In the genomic region with DNA sequence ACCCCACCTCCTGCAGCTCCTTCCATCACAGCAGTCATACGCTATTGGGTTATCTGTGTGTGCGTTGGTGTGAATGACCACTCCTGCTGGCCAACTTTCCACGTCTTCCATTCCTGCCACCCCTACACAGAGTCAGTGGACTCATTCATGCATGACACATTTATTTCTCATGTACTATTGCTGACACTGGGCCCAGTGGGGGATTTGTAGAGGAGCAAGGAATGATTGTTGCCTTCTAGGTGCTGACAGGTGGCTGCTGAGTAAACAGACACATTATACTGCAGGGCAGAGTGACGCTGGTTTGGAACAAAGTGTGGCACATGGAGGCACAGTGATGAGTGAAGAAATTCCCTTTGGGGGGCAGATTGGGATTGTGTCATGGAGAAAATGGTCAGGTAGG, we compare ENCODE assay signal across 20 cellular contexts.
DNase-seq lines count a peak whose midpoint lies in the region; ATAC-seq lines count a peak whose summit lies in the region.
"Had no signal": no experiment of that assay in that cellular context is flagged by ENCODE, and none has a peak within 500 bp of the region (broad histone marks: within the 10 kb centered on the region; RNA-seq: fewer than 3 reads in every experiment).

No MANE protein-coding gene starts in this region.

- CTCF ChIA-PET in naive thymus-derived CD4-positive, alpha-beta T cell (lab: Charles Lee) = no interaction called here

- peaks cover 4% of the 10 kb centered on the region for H3K4me1 Mint-ChIP-seq in activated T-helper 2 cell treated with anti-CD3 and anti-CD28 coated beads, Interferon-gamma antibody, Interleukin-2, Interleukin-4, amounts not matched to agents 10 μg/mL and 5 μg/mL and 100 μg/mL, durations not matched to agents 14 hours and 24 hours and 36 hours (ENCODE audit: low read depth)
- H3K4me1 Mint-ChIP-seq in naive thymus-derived CD4-positive, alpha-beta T cell = peaks cover 0 to 13% (median 0%) of the 10 kb centered on the region in 7 donors

- POLR2A ChIA-PET in naive thymus-derived CD4-positive, alpha-beta T cell (lab: Charles Lee) = no interaction called here

- DNase-seq in DMS 273 (lab: John Stamatoyannopoulos, UW; ENCODE audit: unreplicated experiment) = peak; percentile 15
- DNase-seq in DMS 273 treated with DMSO at 0.1 percent for 48 hours (lab: John Stamatoyannopoulos, UW) = no peak
- DNase-seq in NCI-H146 (lab: John Stamatoyannopoulos, UW) = peak; percentile 73
- DNase-seq in NCI-H774 (lab: John Stamatoyannopoulos, UW) = peak; percentile 46
- peak; percentile 53 for DNase-seq in kidney tubule cell (ENCODE audit: low spot score)
- no peak for DNase-seq in activated T-helper 2 cell treated with anti-CD3 and anti-CD28 coated beads, Interferon-gamma antibody, Interleukin-2, Interleukin-4, amounts not matched to agents 10 μg/mL and 5 μg/mL and 100 μg/mL, durations not matched to agents 14 hours and 24 hours and 36 hours (ENCODE audit: low spot score)
- DNase-seq in SKM-1 (lab: John Stamatoyannopoulos, UW; ENCODE audit: unreplicated experiment) = no peak
- no peak for DNase-seq in naive thymus-derived CD4-positive, alpha-beta T cell
- DNase-seq: activated CD4-positive, CD25-positive, alpha-beta regulatory T cell; activated CD8-positive, alpha-beta T cell treated with anti-CD3 and anti-CD28 coated beads, Interleukin-2, amount 10 ng/mL, durations not matched to agents 7 days and 5 days; activated naive CD8-positive, alpha-beta T cell treated with anti-CD3 and anti-CD28 coated beads for 36 hours; cortex of kidney; foreskin fibroblast; hypothalamus; NCI-H2227 treated with DMSO at 0.1 percent for 48 hours; OCI-M1; testis had no signal

- no peak overlapping the region for H3K4me3 ChIP-seq in naive thymus-derived CD4-positive, alpha-beta T cell (ENCODE audit: low read length)
- H3K4me3 ChIP-seq: testis had no signal

- no peaks in the 10 kb centered on the region for H3K9me3 ChIP-seq in naive thymus-derived CD4-positive, alpha-beta T cell (ENCODE audit: control insufficient read depth in 2 of 3, low read length in 3 of 3)
- H3K9me3 ChIP-seq: neutrophil, testis had no signal

- no peaks in the 10 kb centered on the region for H3K27me3 ChIP-seq in naive thymus-derived CD4-positive, alpha-beta T cell (ENCODE audit: control insufficient read depth in 2 of 2, insufficient read depth in 2 of 2, low read length in 2 of 2)
- H3K27me3 ChIP-seq: neutrophil, testis had no signal

- intact Hi-C loops in activated T-helper 2 cell treated with anti-CD3 and anti-CD28 coated beads, Interferon-gamma antibody, Interleukin-2, Interleukin-4, amounts not matched to agents 10 μg/mL and 5 μg/mL and 100 μg/mL, durations not matched to agents 14 hours and 24 hours and 36 hours (cut with micrococcal nuclease) = no loop called here
- intact Hi-C loops in naive thymus-derived CD4-positive, alpha-beta T cell (cut with micrococcal nuclease) = no loop called here

- H3K36me3 ChIP-seq in naive thymus-derived CD4-positive, alpha-beta T cell (ENCODE audit: control insufficient read depth in 2 of 3, insufficient read depth in 3 of 3, low read length in 3 of 3) = no peaks in the 10 kb centered on the region
- H3K36me3 ChIP-seq: neutrophil had no signal

- H3K36me3 Mint-ChIP-seq in activated T-helper 2 cell treated with anti-CD3 and anti-CD28 coated beads, Interferon-gamma antibody, Interleukin-2, Interleukin-4, amounts not matched to agents 10 μg/mL and 5 μg/mL and 100 μg/mL, durations not matched to agents 14 hours and 24 hours and 36 hours (ENCODE audit: low read depth) = no peaks in the 10 kb centered on the region
- H3K36me3 Mint-ChIP-seq in naive thymus-derived CD4-positive, alpha-beta T cell = no peaks in the 10 kb centered on the region
- H3K36me3 Mint-ChIP-seq: activated naive CD8-positive, alpha-beta T cell treated with anti-CD3 and anti-CD28 coated beads for 36 hours; stimulated activated effector memory CD8-positive, alpha-beta T cell treated with anti-CD3 and anti-CD28 coated beads, Interleukin-12 subunit alpha, Interleukin-12 subunit beta, amount 100 ng/mL, for 72 hours had no signal

- no peak overlapping the region for H3K27ac ChIP-seq in naive thymus-derived CD4-positive, alpha-beta T cell (ENCODE audit: low read depth, low read length)
- H3K27ac ChIP-seq: 22Rv1, neutrophil, testis had no signal

- peaks cover 2% of the 10 kb centered on the region for H3K27me3 Mint-ChIP-seq in activated T-helper 2 cell treated with anti-CD3 and anti-CD28 coated beads, Interferon-gamma antibody, Interleukin-2, Interleukin-4, amounts not matched to agents 10 μg/mL and 5 μg/mL and 100 μg/mL, durations not matched to agents 14 hours and 24 hours and 36 hours (ENCODE audit: low read depth)
- H3K27me3 Mint-ChIP-seq in naive thymus-derived CD4-positive, alpha-beta T cell = peaks cover 0 to 3% (median 0%) of the 10 kb centered on the region in 5 donors

- H3K9me3 Mint-ChIP-seq in activated T-helper 2 cell treated with anti-CD3 and anti-CD28 coated beads, Interferon-gamma antibody, Interleukin-2, Interleukin-4, amounts not matched to agents 10 μg/mL and 5 μg/mL and 100 μg/mL, durations not matched to agents 14 hours and 24 hours and 36 hours = no peaks in the 10 kb centered on the region
- no peaks in the 10 kb centered on the region for H3K9me3 Mint-ChIP-seq in naive thymus-derived CD4-positive, alpha-beta T cell
- H3K9me3 Mint-ChIP-seq: activated naive CD8-positive, alpha-beta T cell treated with anti-CD3 and anti-CD28 coated beads for 36 hours; stimulated activated effector memory CD8-positive, alpha-beta T cell treated with anti-CD3 and anti-CD28 coated beads, Interleukin-12 subunit alpha, Interleukin-12 subunit beta, amount 100 ng/mL, for 72 hours had no signal

- no peak overlapping the region for H3K27ac Mint-ChIP-seq in activated T-helper 2 cell treated with anti-CD3 and anti-CD28 coated beads, Interferon-gamma antibody, Interleukin-2, Interleukin-4, amounts not matched to agents 10 μg/mL and 5 μg/mL and 100 μg/mL, durations not matched to agents 14 hours and 24 hours and 36 hours
- H3K27ac Mint-ChIP-seq in naive thymus-derived CD4-positive, alpha-beta T cell = no peak overlapping the region
- H3K27ac Mint-ChIP-seq: activated CD8-positive, alpha-beta T cell treated with anti-CD3 and anti-CD28 coated beads, Interleukin-2, amount 10 ng/mL, durations not matched to agents 7 days and 5 days; activated naive CD8-positive, alpha-beta T cell treated with anti-CD3 and anti-CD28 coated beads for 36 hours; stimulated activated effector memory CD8-positive, alpha-beta T cell treated with anti-CD3 and anti-CD28 coated beads, Interleukin-12 subunit alpha, Interleukin-12 subunit beta, amount 100 ng/mL, for 72 hours had no signal

- ATAC-seq in naive thymus-derived CD4-positive, alpha-beta T cell = no peak
- ATAC-seq: activated CD8-positive, alpha-beta T cell treated with anti-CD3 and anti-CD28 coated beads, Interleukin-2, amount 10 ng/mL, durations not matched to agents 7 days and 5 days; stimulated activated effector memory CD8-positive, alpha-beta T cell treated with anti-CD3 and anti-CD28 coated beads, Interleukin-12 subunit alpha, Interleukin-12 subunit beta, amount 100 ng/mL, for 72 hours had no signal

- H3K4me1 ChIP-seq in naive thymus-derived CD4-positive, alpha-beta T cell (ENCODE audit: control insufficient read depth in 2 of 2, insufficient read depth in 2 of 2, low read length in 2 of 2) = peaks cover 0 to 17% of the 10 kb centered on the region in 2 donors

- H3K4me3 Mint-ChIP-seq in activated T-helper 2 cell treated with anti-CD3 and anti-CD28 coated beads, Interferon-gamma antibody, Interleukin-2, Interleukin-4, amounts not matched to agents 10 μg/mL and 5 μg/mL and 100 μg/mL, durations not matched to agents 14 hours and 24 hours and 36 hours (ENCODE audit: low read depth) = no peak overlapping the region
- H3K4me3 Mint-ChIP-seq in naive thymus-derived CD4-positive, alpha-beta T cell = no peak overlapping the region
- H3K4me3 Mint-ChIP-seq: activated CD8-positive, alpha-beta T cell treated with anti-CD3 and anti-CD28 coated beads, Interleukin-2, amount 10 ng/mL, durations not matched to agents 7 days and 5 days; activated naive CD8-positive, alpha-beta T cell treated with anti-CD3 and anti-CD28 coated beads for 36 hours; stimulated activated effector memory CD8-positive, alpha-beta T cell treated with anti-CD3 and anti-CD28 coated beads, Interleukin-12 subunit alpha, Interleukin-12 subunit beta, amount 100 ng/mL, for 72 hours had no signal

Comparison
In these comparisons a context has a peak if more than half of its experiments do, and no peak if none do; other contexts are left out.
1. DNase-seq: peak in DMS 273 (single experiment), NCI-H146 (single experiment), NCI-H774 (single experiment) and kidney tubule cell (single experiment); none in DMS 273 treated with DMSO at 0.1 percent for 48 hours (single experiment), activated T-helper 2 cell treated with anti-CD3 and anti-CD28 coated beads, Interferon-gamma antibody, Interleukin-2, Interleukin-4, amounts not matched to agents 10 μg/mL and 5 μg/mL and 100 μg/mL, durations not matched to agents 14 hours and 24 hours and 36 hours (single experiment), SKM-1 (single experiment) and naive thymus-derived CD4-positive, alpha-beta T cell (0 of 9).